8 cellular contexts compared by ENCODE assay signal in genomic region chr1:58546520-58547308, GRCh38.
DNase-seq lines count a peak whose midpoint lies in the region; ATAC-seq lines count a peak whose summit lies in the region.

Gene OMA1, minus strand, starts transcription at chr1:58546726. Its CDS starts 7,432 bp downstream, at chr1:58539294.

- peak; percentile 96 for DNase-seq in CMK (ENCODE audit: low read depth)
- peak; percentile 92 for DNase-seq in HS-27A (ENCODE audit: low read depth)
- peak; percentile 86 for DNase-seq in NK-92 (lab: John Stamatoyannopoulos, UW; ENCODE audit: unreplicated experiment)
- peak; percentile 99 for DNase-seq in activated CD8-positive, alpha-beta memory T cell treated with anti-CD3 and anti-CD28 coated beads for 24 hours
- peak; percentile 95 for DNase-seq in effector CD8-positive, alpha-beta T cell (lab: John Stamatoyannopoulos, UW)
- peak; percentile 97 for DNase-seq in medulla oblongata (ENCODE audit: extremely low spot score)
- peak; percentile 96 for DNase-seq in stimulated activated CD8-positive, alpha-beta memory T cell treated with anti-CD3 and anti-CD28 coated beads, Interleukin-12 subunit alpha, Interleukin-12 subunit beta, amount 100 ng/mL, for 24 hours (ENCODE audit: extremely low read depth)

- peak; percentile 93 for ATAC-seq in GM19463 (IDR thresholded peaks at IDR 0.05; ENCODE audit: unreplicated experiment)

Comparison
In these comparisons a context has a peak if more than half of its experiments do, and no peak if none do; other contexts are left out.
1. Peak in every context shown above with its lines: DNase-seq and ATAC-seq.